Comparison of ENCODE assay signal across 1 cellular context in genomic region chr7:98933321-98933720, GRCh38.
TF ChIP-seq lines count a peak whose summit lies in the region.

No MANE protein-coding gene starts in this region.

TF ChIP-seq in IMR-90, 13 proteins besides CTCF, POLR2A, EP300 and RAD21:
- TF ChIP-seq USF2 (IDR thresholded peaks at IDR 0.05; ENCODE audit: low read depth, low read length) (no peak), ELK1 (IDR thresholded peaks at IDR 0.05; ENCODE audit: borderline replicate concordance, low read depth, low read length) (no peak), MAZ (IDR thresholded peaks at IDR 0.05; ENCODE audit: borderline replicate concordance, low read depth, low read length) (no peak), RFX5 (IDR thresholded peaks at IDR 0.05; ENCODE audit: low read depth, low read length) (no peak), NFE2L2 (IDR thresholded peaks at IDR 0.05; ENCODE audit: low read depth, low read length) (no peak), MXI1 (IDR thresholded peaks at IDR 0.05; ENCODE audit: borderline replicate concordance, low read depth, low read length) (no peak), CHD1 (IDR thresholded peaks at IDR 0.05; ENCODE audit: low read depth, low read length) (no peak), FOS (IDR thresholded peaks at IDR 0.05; ENCODE audit: low read depth, low read length) (no peak), SMC3 (IDR thresholded peaks at IDR 0.05; ENCODE audit: low read depth, low read length) (no peak), MAFK (IDR thresholded peaks at IDR 0.05; ENCODE audit: low read depth, low read length) (no peak), BHLHE40 (IDR thresholded peaks at IDR 0.05; ENCODE audit: low read depth, low read length) (no peak), CEBPB (IDR thresholded peaks at IDR 0.05; ENCODE audit: low read depth, low read length) (no peak), RCOR1 (IDR thresholded peaks at IDR 0.05; ENCODE audit: insufficient replicate concordance, low read length) (no peak)
